ENCODE assay signal across 17 cellular contexts in the genomic region with DNA sequence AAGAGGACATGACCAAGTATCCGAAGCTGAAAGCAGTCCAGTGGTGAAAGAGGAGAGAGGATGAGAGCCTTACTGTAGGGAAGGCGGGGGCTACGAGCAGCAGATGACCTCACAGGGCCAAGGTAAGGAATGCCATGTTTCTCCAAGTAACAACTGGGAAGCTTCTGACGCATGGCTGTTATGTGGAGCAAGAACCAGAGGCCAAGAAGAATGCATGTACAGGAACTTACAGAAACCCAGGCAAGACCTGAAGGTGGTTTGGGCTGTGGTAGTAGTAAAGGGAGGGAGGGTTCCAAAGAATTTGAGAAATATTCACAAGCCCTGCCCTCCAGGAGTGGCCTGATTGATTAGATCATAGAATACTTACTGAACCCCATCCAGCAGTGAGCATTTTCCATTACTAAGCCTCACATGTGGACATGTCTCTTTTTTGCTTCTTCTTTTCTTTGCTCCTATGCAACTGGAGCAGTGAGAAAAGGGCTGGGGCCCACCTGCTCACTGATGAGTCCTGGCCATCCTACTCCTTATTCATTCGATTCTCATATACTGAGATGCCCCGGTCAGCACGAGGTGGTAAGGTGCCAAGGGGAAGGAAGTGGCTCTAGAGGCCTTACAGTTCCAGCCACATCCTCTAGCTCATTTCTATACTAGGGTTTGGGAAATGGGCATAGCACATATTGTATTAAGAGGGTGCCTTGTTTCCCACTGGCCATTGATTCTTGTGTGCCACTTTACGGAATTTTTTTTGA. TPM values are rescaled to one million over a fixed set of nuclear protein-coding genes. Genes with fewer than 3 reads are reported as not detected.
DNase-seq lines count a peak whose midpoint lies in the region; ATAC-seq and TF ChIP-seq lines count a peak whose summit lies in the region.
"Had no signal": no experiment of that assay in that cellular context is flagged by ENCODE, and none has a peak within 500 bp of the region (broad histone marks: within the 10 kb centered on the region; RNA-seq: fewer than 3 reads in every experiment).

No MANE protein-coding gene starts in this region.

- H3K27me3 ChIP-seq in DND-41 (ENCODE audit: insufficient read depth, low read length, poor library complexity) (no peaks in the 10 kb centered on the region), GM23248 (replicated peaks; ENCODE audit: insufficient read depth) (no peaks in the 10 kb centered on the region), PC-9 (ENCODE audit: insufficient read depth, low read depth) (no peaks in the 10 kb centered on the region)
- H3K27me3 ChIP-seq: uterus had no signal

- H3K27ac ChIP-seq in DND-41 (ENCODE audit: low read length) (no peak overlapping the region), GM23248 (no peak overlapping the region), PC-9 (no peak overlapping the region)
- H3K27ac ChIP-seq: skin epidermis, uterus had no signal

- peak overlapping the region; percentile 35 for H3K4me3 Mint-ChIP-seq in natural killer cell treated with Interleukin-12 subunit alpha and Interleukin-12 subunit beta and Interleukin-15 and Interleukin-18, amount 100 ng/mL, for 72 hours
- H3K4me3 Mint-ChIP-seq: CD14-positive monocyte had no signal

- H3K4me1 ChIP-seq in DND-41 (ENCODE audit: insufficient read depth, low read length), result no peaks in the 10 kb centered on the region
- peaks cover 4% of the 10 kb centered on the region; the same call in 1 of the 2 replicates for H3K4me1 ChIP-seq in GM23248 (ENCODE audit: insufficient read depth)
- H3K4me1 ChIP-seq in PC-9 (replicated peaks; ENCODE audit: insufficient read depth), result no peaks in the 10 kb centered on the region
- H3K4me1 ChIP-seq: uterus had no signal

- peaks cover 22 to 24% of the 10 kb centered on the region in 2 donors for H3K4me1 Mint-ChIP-seq in natural killer cell treated with Interleukin-12 subunit alpha and Interleukin-12 subunit beta and Interleukin-15 and Interleukin-18, amount 100 ng/mL, for 72 hours (ENCODE audit: low read depth in 2 of 2)

- DNase-seq in DND-41 (no peak), GM23248 (peak; percentile 63), choroid plexus epithelial cell (ENCODE audit: low read depth) (peak; percentile 26), PC-9 (no peak)
- no peak for DNase-seq in natural killer cell treated with Interleukin-12 subunit alpha and Interleukin-12 subunit beta and Interleukin-15 and Interleukin-18, amount 100 ng/mL, for 72 hours (ENCODE audit: low spot score)
- DNase-seq: DMS79 treated with DMSO at 0.1 percent for 48 hours; kidney; midbrain; NCI-H1930; NCI-H524 treated with DMSO at 0.1 percent for 48 hours; occipital lobe; stimulated activated naive CD4-positive, alpha-beta T cell treated with Interleukin-2 at 50 U/mL for 16 hours; uterus had no signal

- no peaks in the 10 kb centered on the region for H4K20me1 ChIP-seq in DND-41 (ENCODE audit: insufficient read depth, low read length)
- no peaks in the 10 kb centered on the region for H4K20me1 ChIP-seq in GM23248 (ENCODE audit: insufficient read depth)
- H4K20me1 ChIP-seq in PC-9 (ENCODE audit: insufficient read depth), result no peaks in the 10 kb centered on the region

- H3K9me3 Mint-ChIP-seq in natural killer cell treated with Interleukin-12 subunit alpha and Interleukin-12 subunit beta and Interleukin-15 and Interleukin-18, amount 100 ng/mL, for 72 hours, result no peaks in the 10 kb centered on the region
- H3K9me3 Mint-ChIP-seq: CD14-positive monocyte had no signal

- no TSS peak for BruUV-seq in PC-9 (replicated peaks; lab: Mats Ljungman, UMichigan)

- H3K4me2 ChIP-seq in DND-41 (ENCODE audit: insufficient read depth, low read length), result no peak overlapping the region
- H3K4me2 ChIP-seq in GM23248 (ENCODE audit: unreplicated experiment), result no peak overlapping the region
- H3K4me2 ChIP-seq in PC-9, result no peak overlapping the region

- intact Hi-C loops in PC-9 (cut with micrococcal nuclease; ENCODE audit: unreplicated experiment), result no loop called here

- no peak overlapping the region for H3K9ac ChIP-seq in DND-41 (ENCODE audit: low read depth, low read length)
- no peak overlapping the region for H3K9ac ChIP-seq in GM23248

- H3K79me2 ChIP-seq in DND-41 (ENCODE audit: insufficient read depth, low read length), result no peaks in the 10 kb centered on the region
- no peaks in the 10 kb centered on the region for H3K79me2 ChIP-seq in GM23248 (ENCODE audit: insufficient read depth)
- no peaks in the 10 kb centered on the region for H3K79me2 ChIP-seq in PC-9 (ENCODE audit: low read depth)

- POLR2A ChIA-PET in PC-9 (lab: Charles Lee; ENCODE audit: unreplicated experiment), result no interaction called here

- in situ Hi-C loops in GM23248 (cut with MboI), result no loop called here

- CTCF ChIA-PET in PC-9 (lab: Charles Lee), result no interaction called here

- H3K9me2 ChIP-seq in GM23248 (ENCODE audit: insufficient read depth) (no peaks in the 10 kb centered on the region), PC-9 (ENCODE audit: insufficient read depth) (no peaks in the 10 kb centered on the region)

- H3K4me3 ChIP-seq in DND-41 (ENCODE audit: low read depth in 1 of 2, low read length in 2 of 2) (no peak overlapping the region), GM23248 (no peak overlapping the region), choroid plexus epithelial cell (ENCODE audit: low read depth, low read length) (no peak overlapping the region), PC-9 (no peak overlapping the region)
- H3K4me3 ChIP-seq: skin epidermis, uterus had no signal

- TF ChIP-seq CTCF in DND-41 (IDR thresholded peaks at IDR 0.05; ENCODE audit: borderline replicate concordance, extremely low read depth, low read length, poor library complexity, severe bottlenecking) (no peak), choroid plexus epithelial cell (conservative IDR thresholded peaks at IDR 0.05; ENCODE audit: low read depth, low read length) (no peak), PC-9 (conservative IDR thresholded peaks at IDR 0.05) (no peak)

- H2AFZ ChIP-seq in DND-41 (ENCODE audit: low read depth, low read length) (no peak overlapping the region), GM23248 (no peak overlapping the region), PC-9 (no peak overlapping the region)

- 72 to 74% methylated on average over 8 of the region's 8 CpGs for WGBS in GM23248 (ENCODE audit: low coverage in 1 of 2, low lambda C conversion rate in 2 of 2, missing lambda C conversion rate in 2 of 2), 2 experiments

- H3K36me3 ChIP-seq in DND-41 (ENCODE audit: insufficient read depth, low read length) (no peaks in the 10 kb centered on the region), GM23248 (ENCODE audit: low read depth) (no peaks in the 10 kb centered on the region), PC-9 (ENCODE audit: low read depth) (no peaks in the 10 kb centered on the region)
- H3K36me3 ChIP-seq: uterus had no signal

- H3K9me3 ChIP-seq in DND-41 (ENCODE audit: insufficient read depth, low read length, severe bottlenecking) (no peaks in the 10 kb centered on the region), GM23248 (ENCODE audit: low read depth) (no peaks in the 10 kb centered on the region), PC-9 (ENCODE audit: insufficient read depth, low read depth) (no peaks in the 10 kb centered on the region)
- H3K9me3 ChIP-seq: uterus had no signal

- H3F3A ChIP-seq in GM23248 (ENCODE audit: insufficient read depth) (peaks cover 13% of the 10 kb centered on the region; the same call in 1 of the 2 replicates), PC-9 (ENCODE audit: insufficient read depth, low read depth) (no peaks in the 10 kb centered on the region)

- H3K27me3 Mint-ChIP-seq in natural killer cell treated with Interleukin-12 subunit alpha and Interleukin-12 subunit beta and Interleukin-15 and Interleukin-18, amount 100 ng/mL, for 72 hours, result no peaks in the 10 kb centered on the region

- ATAC-seq in DND-41 (ENCODE audit: insufficient read depth, low read depth) (peak; percentile 37; the same call in 2 of the 3 replicates), HG03135 (IDR thresholded peaks at IDR 0.05; ENCODE audit: unreplicated experiment) (no peak), HG03460 (IDR thresholded peaks at IDR 0.05; ENCODE audit: unreplicated experiment) (no peak)
- peak; percentile 73 to 77 for ATAC-seq in natural killer cell treated with Interleukin-12 subunit alpha and Interleukin-12 subunit beta and Interleukin-15 and Interleukin-18, amount 100 ng/mL, for 72 hours

- H3K27ac Mint-ChIP-seq in natural killer cell treated with Interleukin-12 subunit alpha and Interleukin-12 subunit beta and Interleukin-15 and Interleukin-18, amount 100 ng/mL, for 72 hours, result peak overlapping the region in 1 of 2 donors; percentile 8

- H3K36me3 Mint-ChIP-seq in natural killer cell treated with Interleukin-12 subunit alpha and Interleukin-12 subunit beta and Interleukin-15 and Interleukin-18, amount 100 ng/mL, for 72 hours, result no peaks in the 10 kb centered on the region

RNA-seq across cellular contexts. Expression of gene SLC12A8, which starts 8.3 kb away (rescaled TPM):
- total RNA-seq in GM23248 (2014; rRNA removed; shearing (Covaris generic)), result 7.8 and 12.0 TPM in 2 replicates
- polyA plus RNA-seq in GM23248 (2016; fragmentation: Nextera tagmentation; extraction: Ambion mirVana), result 3.4 and 3.5 TPM in 2 replicates
- 1 to 10 TPM; 2.7 to 4.7 TPM for total RNA-seq in natural killer cell treated with Interleukin-12 subunit alpha and Interleukin-12 subunit beta and Interleukin-15 and Interleukin-18, amount 100 ng/mL, for 72 hours
- total RNA-seq in PC-9 (2021), result 30.7 and 42.9 TPM in 2 replicates

Comparison
In these comparisons a context has a peak if more than half of its experiments do, and no peak if none do; other contexts are left out.
1. ATAC-seq: peak in DND-41 (single experiment) and natural killer cell treated with Interleukin-12 subunit alpha and Interleukin-12 subunit beta and Interleukin-15 and Interleukin-18, amount 100 ng/mL, for 72 hours (2 of 2); none in HG03135 (single experiment) and HG03460 (single experiment).
2. DNase-seq: peak in GM23248 (single experiment) and choroid plexus epithelial cell (single experiment); none in DND-41 (single experiment), natural killer cell treated with Interleukin-12 subunit alpha and Interleukin-12 subunit beta and Interleukin-15 and Interleukin-18, amount 100 ng/mL, for 72 hours (single experiment) and PC-9 (0 of 2).